9 cellular contexts compared by ENCODE assay signal in genomic region chr5:73446631-73447233, GRCh38. TPM values are rescaled to one million over a fixed set of nuclear protein-coding genes. Genes with fewer than 3 reads are reported as not detected.
DNase-seq lines count a peak whose midpoint lies in the region; ATAC-seq and TF ChIP-seq lines count a peak whose summit lies in the region.
"Had no signal": no experiment of that assay in that cellular context is flagged by ENCODE, and none has a peak within 500 bp of the region (broad histone marks: within the 10 kb centered on the region; RNA-seq: fewer than 3 reads in every experiment).

No MANE protein-coding gene starts in this region.

- no peak for ATAC-seq in HG03025 (IDR thresholded peaks at IDR 0.05; ENCODE audit: low FRiP score, unreplicated experiment)

- TF ChIP-seq CTCF in epithelial cell of esophagus (IDR thresholded peaks at IDR 0.05; ENCODE audit: insufficient read depth, low read depth, low read length, missing control alignments): no peak

- DNase-seq in NCI-H748 (lab: John Stamatoyannopoulos, UW; ENCODE audit: unreplicated experiment): peak; percentile 68
- DNase-seq in NCI-H748 treated with DMSO at 0.1 percent for 48 hours (lab: John Stamatoyannopoulos, UW): no peak
- DNase-seq in RPMI7951 (ENCODE audit: low read depth): peak; percentile 26
- no peak for DNase-seq in epithelial cell of esophagus (ENCODE audit: low read depth)
- DNase-seq in NCI-H2081 (lab: John Stamatoyannopoulos, UW): no peak
- DNase-seq in SIG-M5 (lab: John Stamatoyannopoulos, UW): no peak
- DNase-seq: DND-41 had no signal

- no peak overlapping the region for H3K27ac ChIP-seq in skin epidermis

- H3K4me3 ChIP-seq in epithelial cell of esophagus (ENCODE audit: low read length) (peak overlapping the region; percentile 35), skin epidermis (peak overlapping the region in 4 of 7 experiments; percentile 3 to 47 (median 12))

RNA-seq across cellular contexts. Expression of gene FOXD1, which starts 1.8 kb away (rescaled TPM):
- total RNA-seq in RPMI7951 (2014; rRNA removed; shearing (Covaris generic)): 9.1 and 11.2 TPM in 2 replicates

RNA-seq across cellular contexts. Expression of gene BTF3, which starts 51.5 kb away (rescaled TPM):
- 396 and 495 TPM in 2 replicates for total RNA-seq in RPMI7951 (2014; rRNA removed; shearing (Covaris generic))

Comparison
In these comparisons a context has a peak if more than half of its experiments do, and no peak if none do; other contexts are left out.
1. DNase-seq: peak in NCI-H748 (single experiment) and RPMI7951 (single experiment); none in NCI-H748 treated with DMSO at 0.1 percent for 48 hours (single experiment), epithelial cell of esophagus (single experiment), NCI-H2081 (0 of 2) and SIG-M5 (single experiment).